In genomic region chr3:151580592-151580991, GRCh38 we compare ENCODE assay signal across 15 cellular contexts.
DNase-seq lines count a peak whose midpoint lies in the region; ATAC-seq and TF ChIP-seq lines count a peak whose summit lies in the region.
"Had no signal": no experiment of that assay in that cellular context is flagged by ENCODE, and none has a peak within 500 bp of the region (broad histone marks: within the 10 kb centered on the region; RNA-seq: fewer than 3 reads in every experiment).

No MANE protein-coding gene starts in this region.

- ATAC-seq in foreskin keratinocyte (peak; percentile 10), thoracic aorta (ENCODE audit: insufficient number of reproducible peaks, low FRiP score, low read depth) (peak; percentile 36), GM18519 (IDR thresholded peaks at IDR 0.05; ENCODE audit: low FRiP score, unreplicated experiment) (no peak)
- ATAC-seq: activated CD4-positive, CD25-positive, alpha-beta regulatory T cell treated with anti-CD3 and anti-CD28 coated beads, Interleukin-2, amount 50 U/mL, for 24 hours; naive thymus-derived CD4-positive, alpha-beta T cell; stimulated activated naive CD8-positive, alpha-beta T cell treated with anti-CD3 and anti-CD28 coated beads, Interleukin-15, amount 100 ng/mL, for 72 hours had no signal

- WGBS in SK-N-SH (ENCODE audit: low lambda C conversion rate): 12% methylated on average over 2 of the region's 2 CpGs

- CTCF ChIA-PET in SK-N-SH (lab: Yijun Ruan, JAX) (no interaction called here), PC-9 (lab: Charles Lee) (no interaction called here)

- H3K4me2 ChIP-seq in SK-N-SH (no peak overlapping the region), PC-9 (no peak overlapping the region)

- peaks cover 0 to 17% of the 10 kb centered on the region in 2 experiments for H3K36me3 ChIP-seq in SK-N-SH (replicated peaks in 1 of 2; ENCODE audit: control insufficient read depth in 1 of 2, insufficient read depth in 2 of 2, low read length in 1 of 2)
- H3K36me3 ChIP-seq in thoracic aorta: no peaks in the 10 kb centered on the region
- H3K36me3 ChIP-seq in PC-9 (ENCODE audit: low read depth): no peaks in the 10 kb centered on the region
- H3K36me3 ChIP-seq: HAP-1 had no signal

- DNase-seq in NCI-H2107 treated with DMSO at 0.1 percent for 48 hours (lab: John Stamatoyannopoulos, UW; ENCODE audit: unreplicated experiment) (peak; percentile 53), NCI-H2107 (lab: John Stamatoyannopoulos, UW) (no peak), SK-N-SH (no peak), foreskin keratinocyte (peak; percentile 57 to 81), thoracic aorta (ENCODE audit: low spot score) (no peak), PC-9 (no peak)
- DNase-seq in effector CD8-positive, alpha-beta T cell (lab: John Stamatoyannopoulos, UW): no peak
- DNase-seq: 8988T; naive thymus-derived CD4-positive, alpha-beta T cell; NCI-H2029 treated with DMSO at 0.1 percent for 48 hours; RPMI8226; stimulated activated naive CD8-positive, alpha-beta T cell treated with anti-CD3 and anti-CD28 coated beads, Interleukin-15, amount 100 ng/mL, for 72 hours had no signal

- H3K79me2 ChIP-seq in SK-N-SH (ENCODE audit: insufficient read depth) (no peaks in the 10 kb centered on the region; the same call in 1 of the 2 replicates), PC-9 (ENCODE audit: low read depth) (no peaks in the 10 kb centered on the region)

- BruUV-seq in PC-9 (replicated peaks; lab: Mats Ljungman, UMichigan): no TSS peak

- H3K9me2 ChIP-seq in SK-N-SH (no peaks in the 10 kb centered on the region), PC-9 (ENCODE audit: insufficient read depth) (no peaks in the 10 kb centered on the region; the same call in 1 of the 2 replicates)

- peaks cover 7 to 14% of the 10 kb centered on the region in 2 experiments; a peak in 3 of 4 replicates for H3K4me1 ChIP-seq in SK-N-SH (ENCODE audit: control insufficient read depth in 1 of 2, insufficient read depth in 2 of 2, low read depth in 1 of 2, low read length in 1 of 2)
- H3K4me1 ChIP-seq in foreskin keratinocyte: peaks cover 9% of the 10 kb centered on the region
- peaks cover 0 to 3% of the 10 kb centered on the region in 2 donors for H3K4me1 ChIP-seq in thoracic aorta (ENCODE audit: control insufficient read depth in 1 of 2, low read depth in 2 of 2)
- no peaks in the 10 kb centered on the region for H3K4me1 ChIP-seq in PC-9 (replicated peaks; ENCODE audit: insufficient read depth)

- H4K20me1 ChIP-seq in SK-N-SH (ENCODE audit: insufficient read depth) (no peaks in the 10 kb centered on the region), PC-9 (ENCODE audit: insufficient read depth) (no peaks in the 10 kb centered on the region)

- TF ChIP-seq RAD21 in SK-N-SH (IDR thresholded peaks at IDR 0.05; ENCODE audit: low read length): no peak

- H2AFZ ChIP-seq in SK-N-SH (ENCODE audit: low read depth) (no peak overlapping the region), PC-9 (no peak overlapping the region; the same call in 1 of the 2 replicates)

- TF ChIP-seq CTCF in SK-N-SH (IDR thresholded peaks at IDR 0.05): no peak
- no peak for TF ChIP-seq CTCF in foreskin keratinocyte (conservative IDR thresholded peaks at IDR 0.05)
- TF ChIP-seq CTCF in thoracic aorta (IDR thresholded peaks at IDR 0.05): no peak
- TF ChIP-seq CTCF in PC-9 (conservative IDR thresholded peaks at IDR 0.05): no peak

- H3K27me3 ChIP-seq in SK-N-SH (ENCODE audit: insufficient read depth) (no peaks in the 10 kb centered on the region), foreskin keratinocyte (no peaks in the 10 kb centered on the region), thoracic aorta (replicated peaks; ENCODE audit: insufficient read depth) (no peaks in the 10 kb centered on the region), PC-9 (ENCODE audit: insufficient read depth, low read depth) (no peaks in the 10 kb centered on the region)

- POLR2A ChIA-PET in SK-N-SH (lab: Yijun Ruan, JAX) (no interaction called here), PC-9 (lab: Charles Lee; ENCODE audit: unreplicated experiment) (no interaction called here)

- H3K9me3 ChIP-seq in SK-N-SH: no peaks in the 10 kb centered on the region
- no peaks in the 10 kb centered on the region for H3K9me3 ChIP-seq in thoracic aorta
- H3K9me3 ChIP-seq in PC-9 (ENCODE audit: insufficient read depth, low read depth): no peaks in the 10 kb centered on the region

- TF ChIP-seq EP300 in SK-N-SH (IDR thresholded peaks at IDR 0.05; ENCODE audit: borderline replicate concordance in 1 of 2, low read depth in 1 of 2, low read length in 1 of 2): peak in 1 of 2 experiments; percentile 43; a peak in 1 of 4 replicates

- H3K4me3 ChIP-seq in SK-N-SH (ENCODE audit: low read depth in 2 of 2, low read length in 1 of 2) (no peak overlapping the region), thoracic aorta (no peak overlapping the region), PC-9 (no peak overlapping the region)
- H3K4me3 ChIP-seq: HAP-1 had no signal

- H3K9ac ChIP-seq in SK-N-SH: no peak overlapping the region

- intact Hi-C loops in PC-9 (cut with micrococcal nuclease; ENCODE audit: unreplicated experiment): no loop called here

- H3K27ac ChIP-seq in SK-N-SH (ENCODE audit: low read depth in 2 of 2, low read length in 1 of 2): peak overlapping the region; percentile 57 to 75; a peak in 3 of 4 replicates
- H3K27ac ChIP-seq in foreskin keratinocyte: no peak overlapping the region
- no peak overlapping the region for H3K27ac ChIP-seq in thoracic aorta
- H3K27ac ChIP-seq in PC-9: no peak overlapping the region

- H3F3A ChIP-seq in SK-N-SH (replicated peaks; ENCODE audit: insufficient read depth): peaks cover 3% of the 10 kb centered on the region
- no peaks in the 10 kb centered on the region for H3F3A ChIP-seq in PC-9 (ENCODE audit: insufficient read depth, low read depth)

TF ChIP-seq in SK-N-SH, 30 proteins besides CTCF, POLR2A, EP300 and RAD21:
- peak; percentile 62 for TF ChIP-seq TCF12 (IDR thresholded peaks at IDR 0.05)
- TF ChIP-seq SMC3 (IDR thresholded peaks at IDR 0.05; ENCODE audit: low read depth, low read length): no peak
- peak; percentile 41; the same call in 1 of the 2 replicates for TF ChIP-seq TEAD4 (IDR thresholded peaks at IDR 0.05; ENCODE audit: borderline replicate concordance, insufficient read depth)
- TF ChIP-seq NFIC (IDR thresholded peaks at IDR 0.05; ENCODE audit: borderline replicate concordance): 0 out of 2 replicates have a peak, but pooled peaks have one; percentile 16
- TF ChIP-seq RCOR1 (IDR thresholded peaks at IDR 0.05; ENCODE audit: low read length): no peak
- peak; percentile 42; the same call in 1 of the 2 replicates for TF ChIP-seq JUND (IDR thresholded peaks at IDR 0.05)
- peak; percentile 76 for TF ChIP-seq PBX3 (IDR thresholded peaks at IDR 0.05)
- no peak; the same call in 1 of the 2 replicates for TF ChIP-seq FOSL2 (IDR thresholded peaks at IDR 0.05; ENCODE audit: borderline replicate concordance, low read depth)

Comparison
In these comparisons a context has a peak if more than half of its experiments do, and no peak if none do; other contexts are left out.
1. DNase-seq: peak in NCI-H2107 treated with DMSO at 0.1 percent for 48 hours (single experiment) and foreskin keratinocyte (2 of 2); none in NCI-H2107 (single experiment), SK-N-SH (single experiment), thoracic aorta (single experiment), effector CD8-positive, alpha-beta T cell (single experiment) and PC-9 (0 of 2).
2. H3K27ac ChIP-seq: peak in SK-N-SH (2 of 2); none in foreskin keratinocyte (single experiment), thoracic aorta (0 of 2) and PC-9 (single experiment).